Comparison of ENCODE assay signal across 8 cellular contexts in the genomic region with DNA sequence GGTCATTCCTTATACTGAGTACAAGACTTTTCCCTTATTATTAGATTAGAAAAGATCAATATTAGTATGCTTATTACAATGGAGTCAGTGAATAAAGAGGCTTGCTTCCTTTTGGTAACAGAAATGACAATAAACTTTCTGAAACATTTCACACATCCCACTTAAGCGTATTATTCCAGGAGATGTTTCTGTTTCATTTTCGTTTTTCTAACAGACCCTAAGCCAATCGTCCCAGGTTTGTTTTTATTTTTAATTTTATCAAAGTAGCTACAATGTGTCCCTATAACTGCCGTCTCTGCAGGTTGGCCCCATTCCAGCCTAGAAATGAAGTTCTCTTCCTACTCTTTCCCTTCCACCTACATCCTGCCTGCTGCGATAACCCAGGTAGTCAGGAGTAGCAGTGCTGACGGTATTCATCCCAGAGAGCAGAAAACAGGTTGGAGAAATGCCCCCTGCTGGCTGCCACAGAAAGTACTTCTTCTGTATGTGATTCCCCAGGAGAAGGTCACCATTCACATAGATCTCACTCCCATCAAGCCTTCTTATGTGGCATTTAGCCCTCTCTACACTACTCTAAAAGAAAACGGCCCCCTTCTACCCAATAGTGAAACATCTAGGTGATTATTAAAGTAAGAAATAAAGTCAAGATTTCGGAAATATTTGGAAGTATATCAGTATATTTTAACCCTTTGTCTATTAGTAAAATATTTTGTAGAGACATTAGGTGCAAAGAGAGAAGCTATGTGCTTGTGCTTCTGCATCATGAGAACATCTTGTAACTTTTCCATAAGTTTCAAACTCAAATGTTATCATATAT. TPM values are rescaled to one million over a fixed set of nuclear protein-coding genes. Genes with fewer than 3 reads are reported as not detected.
DNase-seq lines count a peak whose midpoint lies in the region; ATAC-seq and TF ChIP-seq lines count a peak whose summit lies in the region.

No MANE protein-coding gene starts in this region.

- H4K20me1 ChIP-seq in KMS-11 (ENCODE audit: insufficient read depth), result no peaks in the 10 kb centered on the region

- H3K4me1 ChIP-seq in KMS-11 (ENCODE audit: low read depth, poor library complexity, severe bottlenecking) (peaks cover 24% of the 10 kb centered on the region), cardiac muscle cell (ENCODE audit: low read depth) (no peaks in the 10 kb centered on the region), urinary bladder (ENCODE audit: insufficient read depth) (no peaks in the 10 kb centered on the region)

- H3K79me2 ChIP-seq in KMS-11 (ENCODE audit: insufficient read depth, low read depth), result no peaks in the 10 kb centered on the region

- no peaks in the 10 kb centered on the region for H3K9me3 ChIP-seq in cardiac muscle cell (ENCODE audit: low read depth)

- H2AFZ ChIP-seq in KMS-11 (ENCODE audit: low read depth), result peak overlapping the region; percentile 85

- DNase-seq in Daoy (ENCODE audit: low read depth), result peak; percentile 58
- peak; percentile 65 to 70 for DNase-seq in activated naive CD4-positive, alpha-beta T cell treated with anti-CD3 and anti-CD28 coated beads, Interleukin-2, amount 50 U/mL, for 72 hours (ENCODE audit: low spot score in 2 of 2)
- peak; percentile 75 to 78 for DNase-seq in cardiac muscle cell (ENCODE audit: low read depth in 1 of 2, low spot score in 1 of 2)
- peak; percentile 69 for DNase-seq in putamen (ENCODE audit: low spot score)

- H3K36me3 Mint-ChIP-seq in activated naive CD4-positive, alpha-beta T cell treated with anti-CD3 and anti-CD28 coated beads, Interleukin-2, amount 50 U/mL, for 72 hours, result no peaks in the 10 kb centered on the region

- H3K27ac ChIP-seq in KMS-11 (peak overlapping the region; percentile 27; the same call in 1 of the 2 replicates), cardiac muscle cell (no peak overlapping the region), urinary bladder (ENCODE audit: low read depth) (no peak overlapping the region)

- H3K4me2 ChIP-seq in KMS-11, result peak overlapping the region; percentile 55

- H3K4me3 ChIP-seq in KMS-11 (IDR thresholded peaks at IDR 0.05; ENCODE audit: insufficient read depth, low read depth, low read length), result no peak overlapping the region
- H3K4me3 ChIP-seq in cardiac muscle cell, result no peak overlapping the region
- peak overlapping the region; percentile 45 for H3K4me3 ChIP-seq in urinary bladder (ENCODE audit: low read depth, low read length)

- TF ChIP-seq CTCF in KMS-11 (conservative IDR thresholded peaks at IDR 0.05; ENCODE audit: low read depth, low read length) (peak; percentile 89), cardiac muscle cell (IDR thresholded peaks at IDR 0.05; ENCODE audit: low read depth, low read length) (peak; percentile 86)

- H3K27ac Mint-ChIP-seq in activated naive CD4-positive, alpha-beta T cell treated with anti-CD3 and anti-CD28 coated beads, Interleukin-2, amount 50 U/mL, for 72 hours, result peak overlapping the region in 1 of 2 donors; percentile 60

- H3K36me3 ChIP-seq in KMS-11 (ENCODE audit: insufficient read depth) (no peaks in the 10 kb centered on the region), cardiac muscle cell (no peaks in the 10 kb centered on the region), urinary bladder (ENCODE audit: insufficient read depth) (no peaks in the 10 kb centered on the region)

- ATAC-seq in GM21576 (IDR thresholded peaks at IDR 0.05; ENCODE audit: unreplicated experiment) (peak; percentile 85), SK-N-SH treated with all-trans-retinoic acid at 6 μM for 48 hours (peak; percentile 98)
- peak; percentile 86 to 96 for ATAC-seq in activated naive CD4-positive, alpha-beta T cell treated with anti-CD3 and anti-CD28 coated beads, Interleukin-2, amount 50 U/mL, for 72 hours

- H3K9ac ChIP-seq in KMS-11, result peak overlapping the region; percentile 42; the same call in 1 of the 2 replicates

- WGBS in urinary bladder, result 28% methylated on average over 8 of the region's 8 CpGs

- no peaks in the 10 kb centered on the region for H3K9me3 Mint-ChIP-seq in activated naive CD4-positive, alpha-beta T cell treated with anti-CD3 and anti-CD28 coated beads, Interleukin-2, amount 50 U/mL, for 72 hours

- H3K27me3 ChIP-seq in KMS-11 (ENCODE audit: insufficient read depth, low read depth) (no peaks in the 10 kb centered on the region), cardiac muscle cell (no peaks in the 10 kb centered on the region)

TF ChIP-seq in SK-N-SH treated with all-trans-retinoic acid at 6 μM for 48 hours, 23 proteins besides CTCF, POLR2A, EP300 and RAD21 (continues in another document):
- TF ChIP-seq PPARA (CRISPR knock-in tag; IDR thresholded peaks at IDR 0.05; ENCODE audit: borderline replicate concordance) (no peak), ARNTL (CRISPR knock-in tag; IDR thresholded peaks at IDR 0.05; ENCODE audit: borderline replicate concordance, low read depth) (no peak), ZC3H10 (CRISPR knock-in tag; IDR thresholded peaks at IDR 0.05) (no peak), ZNF565 (CRISPR knock-in tag; conservative IDR thresholded peaks at IDR 0.05; ENCODE audit: low read depth) (no peak), ZFP30 (CRISPR knock-in tag; IDR thresholded peaks at IDR 0.05) (no peak), ZFP3 (CRISPR knock-in tag; IDR thresholded peaks at IDR 0.05) (no peak), GLIS3 (CRISPR knock-in tag; IDR thresholded peaks at IDR 0.05) (no peak), ISL1 (CRISPR knock-in tag; IDR thresholded peaks at IDR 0.05) (no peak), SNAI2 (CRISPR knock-in tag; IDR thresholded peaks at IDR 0.05) (no peak), ZNF70 (CRISPR knock-in tag; IDR thresholded peaks at IDR 0.05) (no peak), ZNF8 (CRISPR knock-in tag; IDR thresholded peaks at IDR 0.05) (no peak), TCF4 (CRISPR knock-in tag; IDR thresholded peaks at IDR 0.05; ENCODE audit: borderline replicate concordance) (no peak)
- TF ChIP-seq, protein P1, sequence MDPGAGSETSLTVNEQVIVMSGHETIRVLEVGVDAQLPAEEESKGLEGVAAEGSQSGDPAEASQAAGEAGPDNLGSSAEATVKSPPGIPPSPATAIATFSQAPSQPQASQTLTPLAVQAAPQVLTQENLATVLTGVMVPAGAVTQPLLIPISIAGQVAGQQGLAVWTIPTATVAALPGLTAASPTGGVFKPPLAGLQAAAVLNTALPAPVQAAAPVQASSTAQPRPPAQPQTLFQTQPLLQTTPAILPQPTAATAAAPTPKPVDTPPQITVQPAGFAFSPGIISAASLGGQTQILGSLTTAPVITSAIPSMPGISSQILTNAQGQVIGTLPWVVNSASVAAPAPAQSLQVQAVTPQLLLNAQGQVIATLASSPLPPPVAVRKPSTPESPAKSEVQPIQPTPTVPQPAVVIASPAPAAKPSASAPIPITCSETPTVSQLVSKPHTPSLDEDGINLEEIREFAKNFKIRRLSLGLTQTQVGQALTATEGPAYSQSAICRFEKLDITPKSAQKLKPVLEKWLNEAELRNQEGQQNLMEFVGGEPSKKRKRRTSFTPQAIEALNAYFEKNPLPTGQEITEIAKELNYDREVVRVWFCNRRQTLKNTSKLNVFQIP (CRISPR knock-in tag; IDR thresholded peaks at IDR 0.05; ENCODE audit: borderline replicate concordance, low read depth), result no peak
- TF ChIP-seq, protein P2, sequence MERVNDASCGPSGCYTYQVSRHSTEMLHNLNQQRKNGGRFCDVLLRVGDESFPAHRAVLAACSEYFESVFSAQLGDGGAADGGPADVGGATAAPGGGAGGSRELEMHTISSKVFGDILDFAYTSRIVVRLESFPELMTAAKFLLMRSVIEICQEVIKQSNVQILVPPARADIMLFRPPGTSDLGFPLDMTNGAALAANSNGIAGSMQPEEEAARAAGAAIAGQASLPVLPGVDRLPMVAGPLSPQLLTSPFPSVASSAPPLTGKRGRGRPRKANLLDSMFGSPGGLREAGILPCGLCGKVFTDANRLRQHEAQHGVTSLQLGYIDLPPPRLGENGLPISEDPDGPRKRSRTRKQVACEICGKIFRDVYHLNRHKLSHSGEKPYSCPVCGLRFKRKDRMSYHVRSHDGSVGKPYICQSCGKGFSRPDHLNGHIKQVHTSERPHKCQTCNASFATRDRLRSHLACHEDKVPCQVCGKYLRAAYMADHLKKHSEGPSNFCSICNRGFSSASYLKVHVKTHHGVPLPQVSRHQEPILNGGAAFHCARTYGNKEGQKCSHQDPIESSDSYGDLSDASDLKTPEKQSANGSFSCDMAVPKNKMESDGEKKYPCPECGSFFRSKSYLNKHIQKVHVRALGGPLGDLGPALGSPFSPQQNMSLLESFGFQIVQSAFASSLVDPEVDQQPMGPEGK (CRISPR knock-in tag; IDR thresholded peaks at IDR 0.05; ENCODE audit: borderline replicate concordance), result no peak
- TF ChIP-seq, protein P3, sequence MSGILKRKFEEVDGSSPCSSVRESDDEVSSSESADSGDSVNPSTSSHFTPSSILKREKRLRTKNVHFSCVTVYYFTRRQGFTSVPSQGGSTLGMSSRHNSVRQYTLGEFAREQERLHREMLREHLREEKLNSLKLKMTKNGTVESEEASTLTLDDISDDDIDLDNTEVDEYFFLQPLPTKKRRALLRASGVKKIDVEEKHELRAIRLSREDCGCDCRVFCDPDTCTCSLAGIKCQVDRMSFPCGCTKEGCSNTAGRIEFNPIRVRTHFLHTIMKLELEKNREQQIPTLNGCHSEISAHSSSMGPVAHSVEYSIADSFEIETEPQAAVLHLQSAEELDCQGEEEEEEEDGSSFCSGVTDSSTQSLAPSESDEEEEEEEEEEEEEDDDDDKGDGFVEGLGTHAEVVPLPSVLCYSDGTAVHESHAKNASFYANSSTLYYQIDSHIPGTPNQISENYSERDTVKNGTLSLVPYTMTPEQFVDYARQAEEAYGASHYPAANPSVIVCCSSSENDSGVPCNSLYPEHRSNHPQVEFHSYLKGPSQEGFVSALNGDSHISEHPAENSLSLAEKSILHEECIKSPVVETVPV (CRISPR knock-in tag; IDR thresholded peaks at IDR 0.05), result no peak

RNA-seq across cellular contexts. Expression of a gene that starts 40.4 kb away (rescaled TPM):
- 0.34 and 1.8 TPM in 2 replicates for total RNA-seq in Daoy (2014; rRNA removed; shearing (Covaris generic))
- not detected for total RNA-seq in activated naive CD4-positive, alpha-beta T cell treated with anti-CD3 and anti-CD28 coated beads, Interleukin-2, amount 50 U/mL, for 72 hours
- total RNA-seq in cardiac muscle cell (2.7 and 5.5 TPM in 2 replicates), urinary bladder (45.6 TPM)
- polyA plus RNA-seq in cardiac muscle cell (4.6 and 5.8 TPM in 2 replicates), urinary bladder (2.0 TPM)
